In genomic region chr10:93554760-93555432, GRCh38 we compare ENCODE assay signal across 8 cellular contexts. TPM values are rescaled to one million over a fixed set of nuclear protein-coding genes. Genes with fewer than 3 reads are reported as not detected.
A peak's percentile ranks its signal among the peaks of the same experiment; 100 is the strongest.
DNase-seq lines count a peak whose midpoint lies in the region; ATAC-seq and TF ChIP-seq lines count a peak whose summit lies in the region.

No MANE protein-coding gene starts in this region.

- WGBS in ovary, 3 donors: 43 to 49% (median 48%) methylated on average over 14 of the region's 14 CpGs

- no peak overlapping the region for H3K27ac Mint-ChIP-seq in activated T-helper 2 cell treated with anti-CD3 and anti-CD28 coated beads, Interferon-gamma antibody, Interleukin-2, Interleukin-4, amounts not matched to agents 10 μg/mL and 5 μg/mL and 100 μg/mL, durations not matched to agents 14 hours and 24 hours and 36 hours

- H3K4me3 ChIP-seq in NT2/D1 (ENCODE audit: insufficient read length, low read depth): no peak overlapping the region
- no peak overlapping the region for H3K4me3 ChIP-seq in ovary

- no peak for TF ChIP-seq CTCF in ovary (IDR thresholded peaks at IDR 0.05)

- H3K4me1 ChIP-seq in NT2/D1 (ENCODE audit: insufficient read depth, insufficient read length): no peaks in the 10 kb centered on the region
- no peaks in the 10 kb centered on the region for H3K4me1 ChIP-seq in ovary (ENCODE audit: insufficient read depth)

- no peak overlapping the region for H3K27ac ChIP-seq in ovary

- no peak for TF ChIP-seq POLR2A in ovary (IDR thresholded peaks at IDR 0.05)
- TF ChIP-seq POLR2A in GM18505 (IDR thresholded peaks at IDR 0.05; ENCODE audit: borderline replicate concordance, extremely low read depth, insufficient read depth, insufficient read length): no peak

- H3K9me3 ChIP-seq in NT2/D1 (ENCODE audit: insufficient read depth, low read length): no peaks in the 10 kb centered on the region
- H3K9me3 ChIP-seq in ovary: peaks cover 0 to 4% of the 10 kb centered on the region in 2 donors

- ATAC-seq in HG02938 (IDR thresholded peaks at IDR 0.05; ENCODE audit: unreplicated experiment): peak; percentile 72
- ATAC-seq in GM18505 (IDR thresholded peaks at IDR 0.05; ENCODE audit: unreplicated experiment): no peak

- intact Hi-C loops in activated T-helper 2 cell treated with anti-CD3 and anti-CD28 coated beads, Interferon-gamma antibody, Interleukin-2, Interleukin-4, amounts not matched to agents 10 μg/mL and 5 μg/mL and 100 μg/mL, durations not matched to agents 14 hours and 24 hours and 36 hours (cut with micrococcal nuclease): loop anchor here (10.0 kb wide), 1 partner anchor 260 kb away; no protein-coding TSS in a partner anchor
- intact Hi-C loops in ovary (cut with DNase I): no loop called here

- H3K27me3 Mint-ChIP-seq in activated T-helper 2 cell treated with anti-CD3 and anti-CD28 coated beads, Interferon-gamma antibody, Interleukin-2, Interleukin-4, amounts not matched to agents 10 μg/mL and 5 μg/mL and 100 μg/mL, durations not matched to agents 14 hours and 24 hours and 36 hours (ENCODE audit: low read depth): no peaks in the 10 kb centered on the region

- no peaks in the 10 kb centered on the region for H3K4me1 Mint-ChIP-seq in activated T-helper 2 cell treated with anti-CD3 and anti-CD28 coated beads, Interferon-gamma antibody, Interleukin-2, Interleukin-4, amounts not matched to agents 10 μg/mL and 5 μg/mL and 100 μg/mL, durations not matched to agents 14 hours and 24 hours and 36 hours (ENCODE audit: low read depth)

- H3K36me3 ChIP-seq in NT2/D1 (ENCODE audit: insufficient read depth, insufficient read length, low read length): no peaks in the 10 kb centered on the region
- no peaks in the 10 kb centered on the region for H3K36me3 ChIP-seq in ovary

- DNase-seq in EL (peak; percentile 73), NT2/D1 (ENCODE audit: low read depth, low spot score) (peak; percentile 55), glomerular visceral epithelial cell (ENCODE audit: extremely low spot score) (peak; percentile 62), ovary (peak in 4 of 5 donors; percentile 15 to 59 (median 36)), NCI-H2171 treated with DMSO at 0.1 percent for 48 hours (lab: John Stamatoyannopoulos, UW) (no peak)
- DNase-seq in activated T-helper 2 cell treated with anti-CD3 and anti-CD28 coated beads, Interferon-gamma antibody, Interleukin-2, Interleukin-4, amounts not matched to agents 10 μg/mL and 5 μg/mL and 100 μg/mL, durations not matched to agents 14 hours and 24 hours and 36 hours (ENCODE audit: low spot score): peak; percentile 20

- TF ChIP-seq EP300 in ovary (IDR thresholded peaks at IDR 0.05): no peak

- H3K9ac ChIP-seq in NT2/D1 (ENCODE audit: insufficient read length, low read depth): peak overlapping the region; percentile 21

- no peaks in the 10 kb centered on the region for H3K27me3 ChIP-seq in NT2/D1 (ENCODE audit: insufficient read depth, insufficient read length)
- no peaks in the 10 kb centered on the region for H3K27me3 ChIP-seq in ovary

- H3K36me3 Mint-ChIP-seq in activated T-helper 2 cell treated with anti-CD3 and anti-CD28 coated beads, Interferon-gamma antibody, Interleukin-2, Interleukin-4, amounts not matched to agents 10 μg/mL and 5 μg/mL and 100 μg/mL, durations not matched to agents 14 hours and 24 hours and 36 hours (ENCODE audit: low read depth): no peaks in the 10 kb centered on the region

- no peaks in the 10 kb centered on the region for H3K9me3 Mint-ChIP-seq in activated T-helper 2 cell treated with anti-CD3 and anti-CD28 coated beads, Interferon-gamma antibody, Interleukin-2, Interleukin-4, amounts not matched to agents 10 μg/mL and 5 μg/mL and 100 μg/mL, durations not matched to agents 14 hours and 24 hours and 36 hours

- H3K4me3 Mint-ChIP-seq in activated T-helper 2 cell treated with anti-CD3 and anti-CD28 coated beads, Interferon-gamma antibody, Interleukin-2, Interleukin-4, amounts not matched to agents 10 μg/mL and 5 μg/mL and 100 μg/mL, durations not matched to agents 14 hours and 24 hours and 36 hours (ENCODE audit: low read depth): no peak overlapping the region

RNA-seq across cellular contexts. Expression of gene FFAR4, which starts 11.6 kb away (rescaled TPM):
- not detected in 2 replicates for total RNA-seq in activated T-helper 2 cell treated with anti-CD3 and anti-CD28 coated beads, Interferon-gamma antibody, Interleukin-2, Interleukin-4, amounts not matched to agents 10 μg/mL and 5 μg/mL and 100 μg/mL, durations not matched to agents 14 hours and 24 hours and 36 hours
- total RNA-seq in ovary: 1 to 10 TPM in 1 of 7 donors, under 1 TPM in 3, not detected in 3; 0.07 to 3.7 (median 0.34) TPM
- under 1 TPM in 1 of 2 donors, not detected in 1; 0.28 TPM for polyA plus RNA-seq in ovary

RNA-seq across cellular contexts. Expression of gene RBP4, which starts 46.1 kb away (rescaled TPM):
- total RNA-seq in activated T-helper 2 cell treated with anti-CD3 and anti-CD28 coated beads, Interferon-gamma antibody, Interleukin-2, Interleukin-4, amounts not matched to agents 10 μg/mL and 5 μg/mL and 100 μg/mL, durations not matched to agents 14 hours and 24 hours and 36 hours: not detected in 2 replicates
- 1 to 10 TPM in 6 of 7 donors, not detected in 1; 2.3 to 6.7 (median 4.1) TPM for total RNA-seq in ovary
- 1 to 10 TPM in 1 of 2 donors, under 1 TPM in 1; 0.81 to 2.9 TPM for polyA plus RNA-seq in ovary

RNA-seq across cellular contexts. Expression of gene PDE6C, which starts 57.4 kb away (rescaled TPM):
- not detected in 2 replicates for total RNA-seq in activated T-helper 2 cell treated with anti-CD3 and anti-CD28 coated beads, Interferon-gamma antibody, Interleukin-2, Interleukin-4, amounts not matched to agents 10 μg/mL and 5 μg/mL and 100 μg/mL, durations not matched to agents 14 hours and 24 hours and 36 hours
- total RNA-seq in ovary: not detected
- polyA plus RNA-seq in ovary: under 1 TPM in 1 of 2 donors, not detected in 1; 0.02 TPM

RNA-seq across cellular contexts. Expression of gene CEP55, which starts 58.5 kb away (rescaled TPM):
- total RNA-seq in activated T-helper 2 cell treated with anti-CD3 and anti-CD28 coated beads, Interferon-gamma antibody, Interleukin-2, Interleukin-4, amounts not matched to agents 10 μg/mL and 5 μg/mL and 100 μg/mL, durations not matched to agents 14 hours and 24 hours and 36 hours: 72.6 and 76.1 TPM in 2 replicates
- total RNA-seq in ovary: 1 to 10 TPM in 1 of 7 donors, under 1 TPM in 4, not detected in 2; 0.12 to 2.0 (median 0.33) TPM
- polyA plus RNA-seq in ovary: 1 to 10 TPM in 1 of 2 donors, under 1 TPM in 1; 0.29 to 1.3 TPM
